Comparison of ENCODE assay signal across 9 cellular contexts in genomic region chr10:126387931-126388911, GRCh38. TPM values are rescaled to one million over a fixed set of nuclear protein-coding genes. Genes with fewer than 3 reads are reported as not detected.
DNase-seq lines count a peak whose midpoint lies in the region; ATAC-seq and TF ChIP-seq lines count a peak whose summit lies in the region.
"Had no signal": no experiment of that assay in that cellular context is flagged by ENCODE, and none has a peak within 500 bp of the region (broad histone marks: within the 10 kb centered on the region; RNA-seq: fewer than 3 reads in every experiment).

A gene with protein sequence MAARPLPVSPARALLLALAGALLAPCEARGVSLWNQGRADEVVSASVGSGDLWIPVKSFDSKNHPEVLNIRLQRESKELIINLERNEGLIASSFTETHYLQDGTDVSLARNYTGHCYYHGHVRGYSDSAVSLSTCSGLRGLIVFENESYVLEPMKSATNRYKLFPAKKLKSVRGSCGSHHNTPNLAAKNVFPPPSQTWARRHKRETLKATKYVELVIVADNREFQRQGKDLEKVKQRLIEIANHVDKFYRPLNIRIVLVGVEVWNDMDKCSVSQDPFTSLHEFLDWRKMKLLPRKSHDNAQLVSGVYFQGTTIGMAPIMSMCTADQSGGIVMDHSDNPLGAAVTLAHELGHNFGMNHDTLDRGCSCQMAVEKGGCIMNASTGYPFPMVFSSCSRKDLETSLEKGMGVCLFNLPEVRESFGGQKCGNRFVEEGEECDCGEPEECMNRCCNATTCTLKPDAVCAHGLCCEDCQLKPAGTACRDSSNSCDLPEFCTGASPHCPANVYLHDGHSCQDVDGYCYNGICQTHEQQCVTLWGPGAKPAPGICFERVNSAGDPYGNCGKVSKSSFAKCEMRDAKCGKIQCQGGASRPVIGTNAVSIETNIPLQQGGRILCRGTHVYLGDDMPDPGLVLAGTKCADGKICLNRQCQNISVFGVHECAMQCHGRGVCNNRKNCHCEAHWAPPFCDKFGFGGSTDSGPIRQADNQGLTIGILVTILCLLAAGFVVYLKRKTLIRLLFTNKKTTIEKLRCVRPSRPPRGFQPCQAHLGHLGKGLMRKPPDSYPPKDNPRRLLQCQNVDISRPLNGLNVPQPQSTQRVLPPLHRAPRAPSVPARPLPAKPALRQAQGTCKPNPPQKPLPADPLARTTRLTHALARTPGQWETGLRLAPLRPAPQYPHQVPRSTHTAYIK (minus strand): TSS chr10:126388477. CDS start chr10:126388145, 332 bp downstream.

- no peaks in the 10 kb centered on the region for H3K4me1 ChIP-seq in cardiac muscle cell (ENCODE audit: low read depth)
- H3K4me1 ChIP-seq: BLaER1 had no signal

- H3K27ac Mint-ChIP-seq in activated T-helper 1 cell treated with anti-CD3 and anti-CD28 coated beads, Interleukin-12 subunit alpha, Interleukin-12 subunit beta, Interleukin-2, Interleukin-4 antibody, amounts not matched to agents 30 ng/mL and 10 ng/mL and 1 ng/mL, durations not matched to agents 14 hours and 24 hours and 36 hours = peak within 1 kb of the TSS; percentile 59

- no peaks in the 10 kb centered on the region for H3K9me3 Mint-ChIP-seq in activated T-helper 1 cell treated with anti-CD3 and anti-CD28 coated beads, Interleukin-12 subunit alpha, Interleukin-12 subunit beta, Interleukin-2, Interleukin-4 antibody, amounts not matched to agents 30 ng/mL and 10 ng/mL and 1 ng/mL, durations not matched to agents 14 hours and 24 hours and 36 hours

- H3K27ac ChIP-seq in cardiac muscle cell = no peak within 1 kb of the TSS
- H3K27ac ChIP-seq: BLaER1 had no signal

- TF ChIP-seq CTCF in cardiac muscle cell (IDR thresholded peaks at IDR 0.05; ENCODE audit: low read depth, low read length) = no peak

- intact Hi-C loops in activated T-helper 1 cell treated with anti-CD3 and anti-CD28 coated beads, Interleukin-12 subunit alpha, Interleukin-12 subunit beta, Interleukin-2, Interleukin-4 antibody, amounts not matched to agents 30 ng/mL and 10 ng/mL and 1 ng/mL, durations not matched to agents 14 hours and 24 hours and 36 hours (cut with micrococcal nuclease) = loop anchor here (10.0 kb wide), 1 partner anchor 403 kb away; no protein-coding TSS in a partner anchor
- intact Hi-C loops in posterior vena cava (cut with DNase I) = loop anchor here in 1 of 2 donors (2.0 kb wide), 1 partner anchor 405 kb away; no protein-coding TSS in a partner anchor

- peaks cover 7% of the 10 kb centered on the region for H3K4me1 Mint-ChIP-seq in activated T-helper 1 cell treated with anti-CD3 and anti-CD28 coated beads, Interleukin-12 subunit alpha, Interleukin-12 subunit beta, Interleukin-2, Interleukin-4 antibody, amounts not matched to agents 30 ng/mL and 10 ng/mL and 1 ng/mL, durations not matched to agents 14 hours and 24 hours and 36 hours (ENCODE audit: low read depth)

- H3K9me3 ChIP-seq in cardiac muscle cell (ENCODE audit: low read depth) = no peaks in the 10 kb centered on the region

- CTCF ChIA-PET in HEK293T (lab: Yijun Ruan, JAX) = interaction anchor here (0.5 to 1.3 kb wide), 5 partner anchors 23 to 454 kb away, joined by 3 to 6 read pairs (median 4); no protein-coding TSS in a partner anchor

- DNase-seq in NCI-H748 (lab: John Stamatoyannopoulos, UW; ENCODE audit: unreplicated experiment) = peak; percentile 55
- DNase-seq in NCI-H748 treated with DMSO at 0.1 percent for 48 hours (lab: John Stamatoyannopoulos, UW) = no peak
- no peak for DNase-seq in activated T-helper 1 cell treated with anti-CD3 and anti-CD28 coated beads, Interleukin-12 subunit alpha, Interleukin-12 subunit beta, Interleukin-2, Interleukin-4 antibody, amounts not matched to agents 30 ng/mL and 10 ng/mL and 1 ng/mL, durations not matched to agents 14 hours and 24 hours and 36 hours (ENCODE audit: low spot score)
- peak; percentile 49 to 77 for DNase-seq in cardiac muscle cell (ENCODE audit: low read depth in 1 of 2, low spot score in 1 of 2)
- peak; percentile 90 for DNase-seq in posterior vena cava (ENCODE audit: low spot score)
- DNase-seq in UCSD-AML1 (lab: John Stamatoyannopoulos, UW; ENCODE audit: unreplicated experiment) = no peak
- DNase-seq in HEK293T (ENCODE audit: extremely low spot score) = no peak

- peak within 1 kb of the TSS; percentile 51 for H3K4me3 Mint-ChIP-seq in activated T-helper 1 cell treated with anti-CD3 and anti-CD28 coated beads, Interleukin-12 subunit alpha, Interleukin-12 subunit beta, Interleukin-2, Interleukin-4 antibody, amounts not matched to agents 30 ng/mL and 10 ng/mL and 1 ng/mL, durations not matched to agents 14 hours and 24 hours and 36 hours

- peak within 1 kb of the TSS; percentile 65 for H3K4me3 ChIP-seq in cardiac muscle cell
- H3K4me3 ChIP-seq: BLaER1 had no signal

- no peaks in the 10 kb centered on the region for H3K36me3 ChIP-seq in cardiac muscle cell
- H3K36me3 ChIP-seq: BLaER1 had no signal

- H3K36me3 Mint-ChIP-seq in activated T-helper 1 cell treated with anti-CD3 and anti-CD28 coated beads, Interleukin-12 subunit alpha, Interleukin-12 subunit beta, Interleukin-2, Interleukin-4 antibody, amounts not matched to agents 30 ng/mL and 10 ng/mL and 1 ng/mL, durations not matched to agents 14 hours and 24 hours and 36 hours (ENCODE audit: low read depth) = no peaks in the 10 kb centered on the region

- peaks cover 26% of the 10 kb centered on the region for H3K27me3 Mint-ChIP-seq in activated T-helper 1 cell treated with anti-CD3 and anti-CD28 coated beads, Interleukin-12 subunit alpha, Interleukin-12 subunit beta, Interleukin-2, Interleukin-4 antibody, amounts not matched to agents 30 ng/mL and 10 ng/mL and 1 ng/mL, durations not matched to agents 14 hours and 24 hours and 36 hours (ENCODE audit: insufficient read depth)

- H3K27me3 ChIP-seq in cardiac muscle cell = peaks cover 23% of the 10 kb centered on the region

- POLR2A ChIA-PET in HEK293T (lab: Yijun Ruan, JAX) = interaction anchor here (0.9 to 1.7 kb wide), 2 partner anchors 129 to 189 kb away, joined by 3 to 4 read pairs; no protein-coding TSS in a partner anchor

- no peak for ATAC-seq in GM21447 (IDR thresholded peaks at IDR 0.05; ENCODE audit: unreplicated experiment)

TF ChIP-seq in HEK293T, 16 proteins besides CTCF, POLR2A, EP300 and RAD21:
- TF ChIP-seq NFRKB (IDR thresholded peaks at IDR 0.05) (no peak), CTBP1 (IDR thresholded peaks at IDR 0.05; ENCODE audit: borderline replicate concordance) (no peak), ARNT (IDR thresholded peaks at IDR 0.05) (no peak), ZNF384 (IDR thresholded peaks at IDR 0.05) (no peak), FOXA1 (IDR thresholded peaks at IDR 0.05) (no peak), LEF1 (IDR thresholded peaks at IDR 0.05; ENCODE audit: borderline replicate concordance) (no peak), HDGF (IDR thresholded peaks at IDR 0.05; ENCODE audit: borderline replicate concordance) (no peak), PKNOX1 (IDR thresholded peaks at IDR 0.05) (no peak), BHLHE40 (IDR thresholded peaks at IDR 0.05; ENCODE audit: borderline replicate concordance) (no peak), FOXK2 (IDR thresholded peaks at IDR 0.05) (no peak), ELF4 (IDR thresholded peaks at IDR 0.05) (no peak), SUZ12 (IDR thresholded peaks at IDR 0.05) (no peak)

RNA-seq across cellular contexts. Expression of the gene that starts here (rescaled TPM):
- not detected in 2 replicates for total RNA-seq in activated T-helper 1 cell treated with anti-CD3 and anti-CD28 coated beads, Interleukin-12 subunit alpha, Interleukin-12 subunit beta, Interleukin-2, Interleukin-4 antibody, amounts not matched to agents 30 ng/mL and 10 ng/mL and 1 ng/mL, durations not matched to agents 14 hours and 24 hours and 36 hours
- total RNA-seq in cardiac muscle cell (0.18 and 0.25 TPM in 2 replicates), posterior vena cava (1 to 10 TPM; 2.2 to 2.8 TPM)
- polyA plus RNA-seq in cardiac muscle cell = 0.51 and 1.1 TPM in 2 replicates

Comparison
In these comparisons a context has a peak if more than half of its experiments do, and no peak if none do; other contexts are left out.
1. DNase-seq: peak in NCI-H748 (single experiment), cardiac muscle cell (2 of 2) and posterior vena cava (single experiment); none in NCI-H748 treated with DMSO at 0.1 percent for 48 hours (single experiment), activated T-helper 1 cell treated with anti-CD3 and anti-CD28 coated beads, Interleukin-12 subunit alpha, Interleukin-12 subunit beta, Interleukin-2, Interleukin-4 antibody, amounts not matched to agents 30 ng/mL and 10 ng/mL and 1 ng/mL, durations not matched to agents 14 hours and 24 hours and 36 hours (single experiment), UCSD-AML1 (single experiment) and HEK293T (single experiment).